ENCODE assay signal across 8 cellular contexts in genomic region chrX:140057001-140057411, GRCh38.
DNase-seq lines count a peak whose midpoint lies in the region; ATAC-seq and TF ChIP-seq lines count a peak whose summit lies in the region.

No MANE protein-coding gene starts in this region.

- no peak overlapping the region for H3K27ac ChIP-seq in endodermal cell (ENCODE audit: low read depth, low read length)

- no peaks in the 10 kb centered on the region for H3K4me1 ChIP-seq in endodermal cell (ENCODE audit: control insufficient read depth, insufficient read depth, low read length)

- POLR2A ChIA-PET in activated CD8-positive, alpha-beta T cell treated with anti-CD3 and anti-CD28 coated beads, Interleukin-2, amount 10 ng/mL, durations not matched to agents 7 days and 5 days (lab: Charles Lee): no interaction called here

- ATAC-seq in GM19025 (IDR thresholded peaks at IDR 0.05; ENCODE audit: low read depth, unreplicated experiment) (peak; percentile 79), HG03175 (IDR thresholded peaks at IDR 0.05; ENCODE audit: unreplicated experiment) (peak; percentile 97)
- ATAC-seq in activated CD8-positive, alpha-beta T cell treated with anti-CD3 and anti-CD28 coated beads, Interleukin-2, amount 10 ng/mL, durations not matched to agents 7 days and 5 days: peak; percentile 72

- peak; percentile 97 for TF ChIP-seq CTCF in endodermal cell (conservative IDR thresholded peaks at IDR 0.05)

- CTCF ChIA-PET in activated CD8-positive, alpha-beta T cell treated with anti-CD3 and anti-CD28 coated beads, Interleukin-2, amount 10 ng/mL, durations not matched to agents 7 days and 5 days (lab: Charles Lee): interaction anchor here (0.7 to 1.4 kb wide), 3 partner anchors 9 to 84 kb away, joined by 3 to 5 read pairs (median 4); no protein-coding TSS in a partner anchor

- H3K4me1 Mint-ChIP-seq in activated CD8-positive, alpha-beta T cell treated with anti-CD3 and anti-CD28 coated beads, Interleukin-2, amount 10 ng/mL, durations not matched to agents 7 days and 5 days (ENCODE audit: low read depth): no peaks in the 10 kb centered on the region
- peaks cover 10% of the 10 kb centered on the region for H3K4me1 Mint-ChIP-seq in endodermal cell

- H3K9ac ChIP-seq in endodermal cell (ENCODE audit: extremely low read depth, low read length, poor library complexity, severe bottlenecking): no peak overlapping the region

- H3K36me3 Mint-ChIP-seq in activated CD8-positive, alpha-beta T cell treated with anti-CD3 and anti-CD28 coated beads, Interleukin-2, amount 10 ng/mL, durations not matched to agents 7 days and 5 days (ENCODE audit: low read depth): no peaks in the 10 kb centered on the region
- no peaks in the 10 kb centered on the region for H3K36me3 Mint-ChIP-seq in endodermal cell (ENCODE audit: low read depth)

- H3K27me3 ChIP-seq in endodermal cell (ENCODE audit: control insufficient read depth, insufficient read depth, low read length, poor library complexity, severe bottlenecking): peaks cover 5% of the 10 kb centered on the region

- 26 to 36% methylated on average over 4 to 11 of the region's 11 CpGs for WGBS in endodermal cell (ENCODE audit: insufficient coverage in 1 of 2, insufficient read length in 1 of 2), 2 experiments

- H3K9me3 ChIP-seq in endodermal cell (ENCODE audit: control insufficient read depth, low read length): no peaks in the 10 kb centered on the region

- DNase-seq in CD1c-positive myeloid dendritic cell (ENCODE audit: extremely low spot score): peak; percentile 71
- peak; percentile 4 for DNase-seq in NCI-H446 treated with DMSO at 0.1 percent for 48 hours (lab: John Stamatoyannopoulos, UW)
- peak; percentile 62 for DNase-seq in activated CD8-positive, alpha-beta T cell treated with anti-CD3 and anti-CD28 coated beads, Interleukin-2, amount 10 ng/mL, durations not matched to agents 7 days and 5 days
- peak; percentile 92 for DNase-seq in endodermal cell
- peak; percentile 69 for DNase-seq in mucosa of gallbladder (ENCODE audit: low spot score)
- peak; percentile 1 to 13 for DNase-seq in stimulated activated CD8-positive, alpha-beta memory T cell treated with anti-CD3 and anti-CD28 coated beads, Interleukin-7, amount 100 ng/mL, for 1 hour (ENCODE audit: low read depth in 2 of 2)

- H3K27me3 Mint-ChIP-seq in activated CD8-positive, alpha-beta T cell treated with anti-CD3 and anti-CD28 coated beads, Interleukin-2, amount 10 ng/mL, durations not matched to agents 7 days and 5 days (ENCODE audit: low read depth): no peaks in the 10 kb centered on the region
- H3K27me3 Mint-ChIP-seq in endodermal cell (ENCODE audit: insufficient read depth): peaks cover 29% of the 10 kb centered on the region

- H3K36me3 ChIP-seq in endodermal cell (ENCODE audit: control insufficient read depth, insufficient read depth, low read length): no peaks in the 10 kb centered on the region

- H3K9me3 Mint-ChIP-seq in activated CD8-positive, alpha-beta T cell treated with anti-CD3 and anti-CD28 coated beads, Interleukin-2, amount 10 ng/mL, durations not matched to agents 7 days and 5 days (ENCODE audit: insufficient read depth): no peaks in the 10 kb centered on the region
- H3K9me3 Mint-ChIP-seq in endodermal cell: no peaks in the 10 kb centered on the region

- no peak overlapping the region for H3K4me3 Mint-ChIP-seq in activated CD8-positive, alpha-beta T cell treated with anti-CD3 and anti-CD28 coated beads, Interleukin-2, amount 10 ng/mL, durations not matched to agents 7 days and 5 days
- H3K4me3 Mint-ChIP-seq in endodermal cell: no peak overlapping the region

- no peak overlapping the region for H3K27ac Mint-ChIP-seq in activated CD8-positive, alpha-beta T cell treated with anti-CD3 and anti-CD28 coated beads, Interleukin-2, amount 10 ng/mL, durations not matched to agents 7 days and 5 days
- H3K27ac Mint-ChIP-seq in endodermal cell: no peak overlapping the region

- no peak overlapping the region for H3K4me3 ChIP-seq in endodermal cell (ENCODE audit: low read length)

Comparison
In these comparisons a context has a peak if more than half of its experiments do, and no peak if none do; other contexts are left out.
1. DNase-seq: peak in every context shown above with its lines; median percentile 92 in endodermal cell; 71 in CD1c-positive myeloid dendritic cell; 69 in mucosa of gallbladder; 62 in activated CD8-positive, alpha-beta T cell treated with anti-CD3 and anti-CD28 coated beads, Interleukin-2, amount 10 ng/mL, durations not matched to agents 7 days and 5 days; 7 in stimulated activated CD8-positive, alpha-beta memory T cell treated with anti-CD3 and anti-CD28 coated beads, Interleukin-7, amount 100 ng/mL, for 1 hour; 4 in NCI-H446 treated with DMSO at 0.1 percent for 48 hours.